28 cellular contexts compared by ENCODE assay signal in the genomic region with DNA sequence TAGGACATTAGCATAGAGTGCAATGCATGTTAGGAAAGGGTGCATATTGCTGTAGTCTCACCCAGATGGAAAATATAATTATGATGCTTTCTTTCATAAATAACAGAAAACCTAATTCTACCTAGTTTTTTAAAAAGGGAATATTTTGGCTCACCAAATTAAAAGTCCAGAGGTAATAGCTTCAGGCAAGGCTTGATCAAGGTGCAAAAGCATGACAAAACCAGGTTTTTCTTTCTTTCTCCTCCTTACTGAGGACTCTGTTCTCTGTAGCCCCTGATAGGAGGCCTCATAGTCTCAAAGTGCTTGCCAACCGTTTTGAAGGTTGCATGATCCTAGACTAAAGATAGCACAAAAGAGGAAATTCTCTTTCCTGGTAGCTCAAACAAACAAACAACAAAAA.
"Had no signal": no experiment of that assay in that cellular context is flagged by ENCODE, and none has a peak within 500 bp of the region (broad histone marks: within the 10 kb centered on the region; RNA-seq: fewer than 3 reads in every experiment).

No MANE protein-coding gene starts in this region.

- DNase-seq: activated B cell treated with CpG ODN at 0.5 μM for 24 hours; activated CD4-positive, alpha-beta memory T cell treated with anti-CD3 and anti-CD28 coated beads for 36 hours; activated CD4-positive, alpha-beta T cell treated with anti-CD3 and anti-CD28 coated beads for 36 hours; activated CD4-positive, alpha-beta T cell treated with anti-CD3 and anti-CD28 coated beads, Interleukin-2, amount 10 ng/mL, durations not matched to agents 24 days and 14 days; activated CD4-positive, CD25-positive, alpha-beta regulatory T cell treated with anti-CD3 and anti-CD28 coated beads, Interleukin-2, amount 50 U/mL, for 72 hours; activated CD8-positive, alpha-beta memory T cell treated with anti-CD3 and anti-CD28 coated beads, Interleukin-2, amount 10 ng/mL, durations not matched to agents 7 days and 5 days; activated CD8-positive, alpha-beta memory T cell treated with anti-CD3 and anti-CD28 coated beads, Interleukin-2, amount 50 U/mL, for 4 hours; activated CD8-positive, alpha-beta T cell treated with anti-CD3 and anti-CD28 coated beads, Interleukin-2, amount 10 ng/mL, durations not matched to agents 7 days and 5 days; activated effector memory CD4-positive, alpha-beta T cell treated with anti-CD3 and anti-CD28 coated beads, Interleukin-2, amount 50 U/mL, for 16 hours; activated naive CD4-positive, alpha-beta T cell treated with anti-CD3 and anti-CD28 coated beads for 36 hours; activated naive CD8-positive, alpha-beta T cell treated with anti-CD3 and anti-CD28 coated beads for 36 hours; activated naive CD8-positive, alpha-beta T cell treated with anti-CD3 and anti-CD28 coated beads, Interleukin-2, amount 50 U/mL, for 24 hours; activated T-cell treated with anti-CD3 and anti-CD28 coated beads, Interleukin-2, amount 50 U/mL, for 1 hour; activated T-cell treated with anti-CD3 and anti-CD28 coated beads, Interleukin-2, amount 50 U/mL, for 48 hours; adrenal gland; amygdala; aorta; body of pancreas; caudate nucleus; cortex of kidney; dermis blood vessel endothelial cell; effector CD4-positive, alpha-beta T cell; effector memory CD8-positive, alpha-beta T cell; esophagus squamous epithelium; foreskin melanocyte; heart right ventricle; T-helper 17 cell; T1000 had no signal
